ENCODE assay signal across 14 cellular contexts in genomic region chr7:120684463-120684862, GRCh38.
DNase-seq lines count a peak whose midpoint lies in the region; ATAC-seq and TF ChIP-seq lines count a peak whose summit lies in the region.
"Had no signal": no experiment of that assay in that cellular context is flagged by ENCODE, and none has a peak within 500 bp of the region (broad histone marks: within the 10 kb centered on the region; RNA-seq: fewer than 3 reads in every experiment).

No MANE protein-coding gene starts in this region.

- H4K5ac ChIP-seq in mesendoderm (ENCODE audit: low read length) = no peak overlapping the region

- no peak overlapping the region for H3K4me2 ChIP-seq in mesendoderm (ENCODE audit: low read length)

- H2BK120ac ChIP-seq in mesendoderm (ENCODE audit: low read depth, low read length) = no peak overlapping the region

- POLR2A ChIA-PET in WTC11 (lab: Charles Lee) = no interaction called here
- POLR2A ChIA-PET in T-cell (lab: Charles Lee) = no interaction called here
- POLR2A ChIA-PET in activated CD4-positive, alpha-beta T cell treated with anti-CD3 and anti-CD28 coated beads, Interleukin-2, amount 10 ng/mL, durations not matched to agents 7 days and 5 days (lab: Charles Lee) = no interaction called here

- H4K8ac ChIP-seq in mesendoderm (ENCODE audit: low read depth, low read length) = no peak overlapping the region

- H3K4me3 ChIP-seq in H7 (ENCODE audit: insufficient read depth, low read depth, low read length) (no peak overlapping the region), mesendoderm (ENCODE audit: low read length) (no peak overlapping the region)
- H3K4me3 ChIP-seq: GM23248 had no signal

- H3K79me2 ChIP-seq in mesendoderm (ENCODE audit: control insufficient read depth, insufficient read depth, low read length) = no peaks in the 10 kb centered on the region

- H3K23ac ChIP-seq in mesendoderm (ENCODE audit: low read length) = no peak overlapping the region

- no peak overlapping the region for H3K18ac ChIP-seq in mesendoderm (ENCODE audit: low read length)

- H3K4me1 ChIP-seq in mesendoderm (ENCODE audit: control insufficient read depth, low read depth, low read length) = no peaks in the 10 kb centered on the region
- H3K4me1 ChIP-seq: Caco-2 had no signal

- no peak overlapping the region for H3K4ac ChIP-seq in mesendoderm (ENCODE audit: low read depth, low read length)

- peak; percentile 6 for DNase-seq in H7
- DNase-seq in WTC11 (ENCODE audit: low spot score) = peak; percentile 32
- peak; percentile 2 for DNase-seq in iPS DF 19.7 (ENCODE audit: low read depth, low spot score)
- peak; percentile 19 for DNase-seq in mesendoderm
- no peak for DNase-seq in NCI-H526 (lab: John Stamatoyannopoulos, UW)
- no peak for DNase-seq in glutamatergic neuron
- DNase-seq in T-cell = no peak
- no peak for DNase-seq in activated CD4-positive, alpha-beta T cell treated with anti-CD3 and anti-CD28 coated beads, Interleukin-2, amount 10 ng/mL, durations not matched to agents 7 days and 5 days
- DNase-seq: AML-193; Caco-2; CD4-positive, alpha-beta T cell; GM23248; H9 had no signal

- CTCF ChIA-PET in WTC11 (lab: Charles Lee) = interaction anchor here (0.6 kb wide), 1 partner anchor 374 kb away, joined by 3 read pairs; no protein-coding TSS in a partner anchor
- CTCF ChIA-PET in T-cell (lab: Charles Lee) = no interaction called here
- CTCF ChIA-PET in activated CD4-positive, alpha-beta T cell treated with anti-CD3 and anti-CD28 coated beads, Interleukin-2, amount 10 ng/mL, durations not matched to agents 7 days and 5 days (lab: Charles Lee) = no interaction called here

- no CpG with 5 or more reads among the region's 6 CpGs for WGBS in mesendoderm (ENCODE audit: extremely low coverage, insufficient coverage, low lambda C conversion rate)

- no peak overlapping the region for H2AK5ac ChIP-seq in mesendoderm (ENCODE audit: low read length)

- H3K9me3 Mint-ChIP-seq in WTC11 = no peaks in the 10 kb centered on the region
- no peaks in the 10 kb centered on the region for H3K9me3 Mint-ChIP-seq in glutamatergic neuron (ENCODE audit: unreplicated experiment)
- peaks cover 0 to 3% (median 0%) of the 10 kb centered on the region in 3 donors for H3K9me3 Mint-ChIP-seq in T-cell
- H3K9me3 Mint-ChIP-seq in activated CD4-positive, alpha-beta T cell treated with anti-CD3 and anti-CD28 coated beads, Interleukin-2, amount 10 ng/mL, durations not matched to agents 7 days and 5 days = no peaks in the 10 kb centered on the region
- H3K9me3 Mint-ChIP-seq: CD4-positive, alpha-beta T cell; H9 had no signal

- H3K79me1 ChIP-seq in mesendoderm (ENCODE audit: low read length) = no peaks in the 10 kb centered on the region

- H3K27ac Mint-ChIP-seq in WTC11 (no peak overlapping the region), glutamatergic neuron (ENCODE audit: unreplicated experiment) (no peak overlapping the region), T-cell (no peak overlapping the region)
- H3K27ac Mint-ChIP-seq in activated CD4-positive, alpha-beta T cell treated with anti-CD3 and anti-CD28 coated beads, Interleukin-2, amount 10 ng/mL, durations not matched to agents 7 days and 5 days = no peak overlapping the region
- H3K27ac Mint-ChIP-seq: CD4-positive, alpha-beta T cell; H9 had no signal

- no peak for TF ChIP-seq CTCF in WTC11 (IDR thresholded peaks at IDR 0.05)
- no peak for TF ChIP-seq CTCF in glutamatergic neuron (IDR thresholded peaks at IDR 0.05; ENCODE audit: partially characterized antibody, unreplicated experiment)

- no peak overlapping the region for H2BK5ac ChIP-seq in mesendoderm (ENCODE audit: low read length)

- peak; percentile 80 for ATAC-seq in WTC11
- no peak for ATAC-seq in T-cell (replicated peaks in 1 of 4)

- H3K36me3 Mint-ChIP-seq in WTC11 = no peaks in the 10 kb centered on the region
- H3K36me3 Mint-ChIP-seq in glutamatergic neuron (ENCODE audit: unreplicated experiment) = no peaks in the 10 kb centered on the region
- H3K36me3 Mint-ChIP-seq in T-cell = no peaks in the 10 kb centered on the region
- no peaks in the 10 kb centered on the region for H3K36me3 Mint-ChIP-seq in activated CD4-positive, alpha-beta T cell treated with anti-CD3 and anti-CD28 coated beads, Interleukin-2, amount 10 ng/mL, durations not matched to agents 7 days and 5 days (ENCODE audit: low read depth)

- no peaks in the 10 kb centered on the region for H3K27me3 Mint-ChIP-seq in WTC11 (ENCODE audit: low read depth)
- peaks cover 1% of the 10 kb centered on the region for H3K27me3 Mint-ChIP-seq in glutamatergic neuron (ENCODE audit: unreplicated experiment)
- peaks cover 0 to 2% of the 10 kb centered on the region in 2 donors for H3K27me3 Mint-ChIP-seq in T-cell
- H3K27me3 Mint-ChIP-seq in activated CD4-positive, alpha-beta T cell treated with anti-CD3 and anti-CD28 coated beads, Interleukin-2, amount 10 ng/mL, durations not matched to agents 7 days and 5 days = no peaks in the 10 kb centered on the region
- H3K27me3 Mint-ChIP-seq: CD4-positive, alpha-beta T cell had no signal

- no peaks in the 10 kb centered on the region for H3K36me3 ChIP-seq in H7 (replicated peaks; ENCODE audit: control insufficient read depth, insufficient read depth, low read length)
- H3K36me3 ChIP-seq in mesendoderm (ENCODE audit: control insufficient read depth, insufficient read depth, low read length) = no peaks in the 10 kb centered on the region

- no peak overlapping the region for H3K4me3 Mint-ChIP-seq in WTC11
- no peak overlapping the region for H3K4me3 Mint-ChIP-seq in glutamatergic neuron (ENCODE audit: unreplicated experiment)
- no peak overlapping the region for H3K4me3 Mint-ChIP-seq in T-cell
- no peak overlapping the region for H3K4me3 Mint-ChIP-seq in activated CD4-positive, alpha-beta T cell treated with anti-CD3 and anti-CD28 coated beads, Interleukin-2, amount 10 ng/mL, durations not matched to agents 7 days and 5 days
- H3K4me3 Mint-ChIP-seq: CD4-positive, alpha-beta T cell; H9 had no signal

- no peaks in the 10 kb centered on the region for H3K27me3 ChIP-seq in H7 (ENCODE audit: control insufficient read depth, insufficient read depth, low read length)
- no peaks in the 10 kb centered on the region for H3K27me3 ChIP-seq in mesendoderm (ENCODE audit: insufficient read depth, low read length, poor library complexity)

- H3K27ac ChIP-seq in mesendoderm (ENCODE audit: low read depth, low read length) = no peak overlapping the region
- H3K27ac ChIP-seq: C4-2B, GM23248 had no signal

- H3K4me1 Mint-ChIP-seq in WTC11 (peaks cover 9% of the 10 kb centered on the region), glutamatergic neuron (ENCODE audit: low read depth, unreplicated experiment) (peaks cover 7% of the 10 kb centered on the region), T-cell (no peaks in the 10 kb centered on the region)
- no peaks in the 10 kb centered on the region for H3K4me1 Mint-ChIP-seq in activated CD4-positive, alpha-beta T cell treated with anti-CD3 and anti-CD28 coated beads, Interleukin-2, amount 10 ng/mL, durations not matched to agents 7 days and 5 days

- no peak overlapping the region for H3K9ac ChIP-seq in mesendoderm (ENCODE audit: low read length)
- H3K9ac ChIP-seq: GM23248 had no signal

- no peak overlapping the region for H3K56ac ChIP-seq in mesendoderm (ENCODE audit: low read length)

- no peak overlapping the region for H2BK15ac ChIP-seq in mesendoderm (replicated peaks; ENCODE audit: low read depth)

TF ChIP-seq in WTC11, 78 proteins besides CTCF, POLR2A, EP300 and RAD21:
- no peak for TF ChIP-seq ZNF263 (CRISPR knock-in tag; IDR thresholded peaks at IDR 0.05; ENCODE audit: low read depth)

Comparison
In these comparisons a context has a peak if more than half of its experiments do, and no peak if none do; other contexts are left out.
1. DNase-seq: peak in H7 (single experiment), WTC11 (single experiment), iPS DF 19.7 (single experiment) and mesendoderm (single experiment); none in NCI-H526 (0 of 2), glutamatergic neuron (single experiment), T-cell (0 of 34) and activated CD4-positive, alpha-beta T cell treated with anti-CD3 and anti-CD28 coated beads, Interleukin-2, amount 10 ng/mL, durations not matched to agents 7 days and 5 days (single experiment).